ENCODE assay signal across 20 cellular contexts in the genomic region with DNA sequence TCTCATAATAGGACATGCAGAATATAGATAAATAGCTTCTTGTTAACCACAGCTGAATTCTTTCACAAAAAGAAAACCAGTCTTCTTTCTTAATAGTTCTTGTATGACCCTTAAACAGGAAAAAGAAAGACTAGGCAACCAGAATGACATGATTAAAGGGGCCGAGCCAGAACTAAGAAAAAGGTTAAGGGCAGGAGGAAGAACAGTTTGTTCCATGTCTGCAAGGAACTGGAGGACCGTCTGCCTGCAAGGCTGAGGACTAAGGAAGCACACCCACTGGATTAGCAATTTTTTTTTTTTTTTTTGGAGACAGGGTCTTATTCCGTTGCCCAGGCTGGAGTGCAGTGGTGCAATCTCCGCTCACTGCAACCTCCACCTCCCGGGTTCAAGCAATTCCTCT. TPM values are rescaled to one million over a fixed set of nuclear protein-coding genes. Genes with fewer than 3 reads are reported as not detected.
A peak's percentile ranks its signal among the peaks of the same experiment; 100 is the strongest.
DNase-seq lines count a peak whose midpoint lies in the region; ATAC-seq and TF ChIP-seq lines count a peak whose summit lies in the region.
"Had no signal": no experiment of that assay in that cellular context is flagged by ENCODE, and none has a peak within 500 bp of the region (broad histone marks: within the 10 kb centered on the region; RNA-seq: fewer than 3 reads in every experiment).

No MANE protein-coding gene starts in this region.

- H3K27ac ChIP-seq in lower lobe of right lung (no peak overlapping the region), upper lobe of right lung (no peak overlapping the region)
- H3K27ac ChIP-seq: 22Rv1, BLaER1, C4-2B had no signal

- H3K27me3 ChIP-seq in adipocyte (replicated peaks; ENCODE audit: control insufficient read depth, insufficient read depth, low read length), result no peaks in the 10 kb centered on the region
- H3K27me3 ChIP-seq in lower lobe of right lung (ENCODE audit: low read depth), result no peaks in the 10 kb centered on the region
- H3K27me3 ChIP-seq in upper lobe of right lung, result no peaks in the 10 kb centered on the region
- H3K27me3 ChIP-seq: BLaER1 had no signal

- peaks cover 36% of the 10 kb centered on the region for H3K4me1 ChIP-seq in adipocyte (ENCODE audit: control insufficient read depth, insufficient read depth, low read length)
- H3K4me1 ChIP-seq in lower lobe of right lung, result no peaks in the 10 kb centered on the region
- H3K4me1 ChIP-seq in upper lobe of right lung, result no peaks in the 10 kb centered on the region
- H3K4me1 ChIP-seq: BLaER1 had no signal

- H3K9ac ChIP-seq in adipocyte (ENCODE audit: low read length), result peak overlapping the region; percentile 53
- H3K9ac ChIP-seq: BLaER1 had no signal

- intact Hi-C loops in lower lobe of right lung (cut with DNase I), result no loop called here
- intact Hi-C loops in upper lobe of right lung (cut with DNase I), result no loop called here

- TF ChIP-seq CTCF in choroid plexus epithelial cell (conservative IDR thresholded peaks at IDR 0.05; ENCODE audit: low read depth, low read length) (no peak), lower lobe of right lung (IDR thresholded peaks at IDR 0.05) (no peak), upper lobe of right lung (IDR thresholded peaks at IDR 0.05) (no peak)

- H3K36me3 ChIP-seq in adipocyte (ENCODE audit: control insufficient read depth, insufficient read depth, low read length, severe bottlenecking) (peaks cover 34% of the 10 kb centered on the region), lower lobe of right lung (peaks cover 56% of the 10 kb centered on the region), upper lobe of right lung (peaks cover 43% of the 10 kb centered on the region)

- no peak for DNase-seq in adipocyte (ENCODE audit: low read depth)
- DNase-seq in choroid plexus epithelial cell (ENCODE audit: low read depth), result peak; percentile 17
- DNase-seq in lower lobe of right lung, result no peak
- no peak for DNase-seq in upper lobe of right lung
- no peak for DNase-seq in NCI-H82 treated with DMSO at 0.1 percent for 48 hours (lab: John Stamatoyannopoulos, UW; ENCODE audit: unreplicated experiment)
- no peak for DNase-seq in NCI-H2227 treated with DMSO at 0.1 percent for 48 hours (lab: John Stamatoyannopoulos, UW)
- DNase-seq: Caco-2; CD4-positive, CD25-positive, alpha-beta regulatory T cell; CD8-positive, alpha-beta T cell; DMS153; DND-41; H9 had no signal

- no peaks in the 10 kb centered on the region for H3K9me3 ChIP-seq in adipocyte (ENCODE audit: control insufficient read depth, low read length)
- no peaks in the 10 kb centered on the region for H3K9me3 ChIP-seq in lower lobe of right lung
- H3K9me3 ChIP-seq in upper lobe of right lung, result no peaks in the 10 kb centered on the region
- H3K9me3 ChIP-seq: BLaER1, Caco-2 had no signal

- H3K4me3 ChIP-seq in adipocyte (ENCODE audit: low read length) (no peak overlapping the region), choroid plexus epithelial cell (ENCODE audit: low read depth, low read length) (no peak overlapping the region), lower lobe of right lung (no peak overlapping the region), upper lobe of right lung (no peak overlapping the region)
- H3K4me3 ChIP-seq: BLaER1, GM23338 had no signal

- peak; percentile 69 to 75 for ATAC-seq in lower lobe of right lung
- peak; percentile 86 for ATAC-seq in upper lobe of right lung
- ATAC-seq in GM18868 (IDR thresholded peaks at IDR 0.05; ENCODE audit: unreplicated experiment), result no peak
- ATAC-seq: CD8-positive, alpha-beta T cell; GM23338; HCT116 had no signal

RNA-seq across cellular contexts. Expression of a gene that starts 26.0 kb away (rescaled TPM):
- total RNA-seq in lower lobe of right lung (1.1 TPM), upper lobe of right lung (0.69 TPM)
- total RNA-seq: GM23338, H4 had no signal

RNA-seq across cellular contexts. Expression of a gene that starts 41.4 kb away (rescaled TPM):
- total RNA-seq in lower lobe of right lung (11.6 TPM), upper lobe of right lung (11.5 TPM)

RNA-seq across cellular contexts. Expression of a gene that starts 47.5 kb away (rescaled TPM):
- total RNA-seq in lower lobe of right lung, result not detected
- not detected for total RNA-seq in upper lobe of right lung
- total RNA-seq: B cell; Caco-2; CD4-positive, CD25-positive, alpha-beta regulatory T cell; CD8-positive, alpha-beta T cell; GM23338; H4; H9 had no signal
